In genomic region chr20:33709905-33710541, GRCh38 we compare ENCODE assay signal across 20 cellular contexts. TPM values are rescaled to one million over a fixed set of nuclear protein-coding genes. Genes with fewer than 3 reads are reported as not detected.
DNase-seq lines count a peak whose midpoint lies in the region; ATAC-seq and TF ChIP-seq lines count a peak whose summit lies in the region.
"Had no signal": no experiment of that assay in that cellular context is flagged by ENCODE, and none has a peak within 500 bp of the region (broad histone marks: within the 10 kb centered on the region; RNA-seq: fewer than 3 reads in every experiment).

No MANE protein-coding gene starts in this region.

- TF ChIP-seq EP300 in stomach (IDR thresholded peaks at IDR 0.05), result no peak

- H3K4me1 ChIP-seq in lower lobe of right lung (no peaks in the 10 kb centered on the region), stomach (no peaks in the 10 kb centered on the region)
- H3K4me1 ChIP-seq: SJCRH30 had no signal

- H3K4me1 Mint-ChIP-seq in activated T-helper 17 cell treated with anti-CD3 and anti-CD28 coated beads, Interleukin-2, amount 50 U/mL, for 72 hours, result peaks cover 21% of the 10 kb centered on the region
- peaks cover 3% of the 10 kb centered on the region for H3K4me1 Mint-ChIP-seq in activated T-cell treated with anti-CD3 and anti-CD28 coated beads, Interleukin-2, amount 50 U/mL, for 4 hours (ENCODE audit: low read depth)
- H3K4me1 Mint-ChIP-seq: nephron progenitor cell had no signal

- H3K4me3 ChIP-seq in H7 (ENCODE audit: insufficient read depth, low read depth, low read length) (no peak overlapping the region), lower lobe of right lung (no peak overlapping the region), stomach (no peak overlapping the region)
- H3K4me3 ChIP-seq: PC-9, SJCRH30 had no signal

- intact Hi-C loops in lower lobe of right lung (cut with DNase I) (no loop called here), cardiac septum (cut with DNase I) (no loop called here), stomach (cut with DNase I; ENCODE audit: low total_unique reads) (no loop called here)

- H3K36me3 ChIP-seq in H7 (replicated peaks; ENCODE audit: control insufficient read depth, insufficient read depth, low read length) (no peaks in the 10 kb centered on the region), lower lobe of right lung (peaks cover 70% of the 10 kb centered on the region), stomach (peaks cover 20 to 79% (median 73%) of the 10 kb centered on the region in 4 donors)

- no peaks in the 10 kb centered on the region for H3K27me3 Mint-ChIP-seq in activated T-helper 17 cell treated with anti-CD3 and anti-CD28 coated beads, Interleukin-2, amount 50 U/mL, for 72 hours
- no peaks in the 10 kb centered on the region for H3K27me3 Mint-ChIP-seq in activated T-cell treated with anti-CD3 and anti-CD28 coated beads, Interleukin-2, amount 50 U/mL, for 4 hours (ENCODE audit: low read depth)
- H3K27me3 Mint-ChIP-seq: B cell had no signal

- H3K27ac Mint-ChIP-seq in activated T-helper 17 cell treated with anti-CD3 and anti-CD28 coated beads, Interleukin-2, amount 50 U/mL, for 72 hours, result no peak overlapping the region
- H3K27ac Mint-ChIP-seq: activated naive CD4-positive, alpha-beta T cell treated with anti-CD3 and anti-CD28 coated beads for 36 hours; B cell; nephron progenitor cell had no signal

- no peak for TF ChIP-seq POLR2A in stomach (IDR thresholded peaks at IDR 0.05)

- H3K4me3 Mint-ChIP-seq in activated T-helper 17 cell treated with anti-CD3 and anti-CD28 coated beads, Interleukin-2, amount 50 U/mL, for 72 hours, result no peak overlapping the region
- no peak overlapping the region for H3K4me3 Mint-ChIP-seq in activated T-cell treated with anti-CD3 and anti-CD28 coated beads, Interleukin-2, amount 50 U/mL, for 4 hours
- H3K4me3 Mint-ChIP-seq: activated naive CD4-positive, alpha-beta T cell treated with anti-CD3 and anti-CD28 coated beads for 36 hours; B cell; nephron progenitor cell had no signal

- DNase-seq in CD1c-positive myeloid dendritic cell (ENCODE audit: extremely low spot score) (peak; percentile 16), H7 (peak; percentile 82), lower lobe of right lung (no peak), cardiac septum (ENCODE audit: low spot score) (no peak), stomach (no peak)
- no peak for DNase-seq in activated T-cell treated with anti-CD3 and anti-CD28 coated beads, Interleukin-2, amount 50 U/mL, for 4 hours
- DNase-seq: activated CD4-positive, CD25-positive, alpha-beta regulatory T cell treated with anti-CD3 and anti-CD28 coated beads, Interleukin-2, amount 50 U/mL, for 72 hours; activated naive CD4-positive, alpha-beta T cell treated with anti-CD3 and anti-CD28 coated beads for 36 hours; islet precursor cell; NCI-H1417; NCI-H526; nephron progenitor cell; PC-9; SJCRH30; stimulated activated CD4-positive, alpha-beta T cell treated with anti-CD3 and anti-CD28 coated beads, Interleukin-2, amount 100 ng/mL, for 24 hours; T-helper 9 cell had no signal

- WGBS in stomach, 5 donors, result 63 to 75% (median 70%) methylated on average over 16 of the region's 16 CpGs

- H3K9me3 Mint-ChIP-seq in activated T-helper 17 cell treated with anti-CD3 and anti-CD28 coated beads, Interleukin-2, amount 50 U/mL, for 72 hours, result no peaks in the 10 kb centered on the region
- H3K9me3 Mint-ChIP-seq in activated T-cell treated with anti-CD3 and anti-CD28 coated beads, Interleukin-2, amount 50 U/mL, for 4 hours, result no peaks in the 10 kb centered on the region
- H3K9me3 Mint-ChIP-seq: activated naive CD4-positive, alpha-beta T cell treated with anti-CD3 and anti-CD28 coated beads for 36 hours; nephron progenitor cell had no signal

- no peaks in the 10 kb centered on the region for H3K27me3 ChIP-seq in H7 (ENCODE audit: control insufficient read depth, insufficient read depth, low read length)
- H3K27me3 ChIP-seq in lower lobe of right lung (ENCODE audit: low read depth), result no peaks in the 10 kb centered on the region
- no peaks in the 10 kb centered on the region for H3K27me3 ChIP-seq in stomach
- H3K27me3 ChIP-seq: SJCRH30 had no signal

- H3K9me3 ChIP-seq in lower lobe of right lung (no peaks in the 10 kb centered on the region), stomach (no peaks in the 10 kb centered on the region)
- H3K9me3 ChIP-seq: Caco-2, SJCRH30 had no signal

- ATAC-seq in activated T-helper 17 cell treated with anti-CD3 and anti-CD28 coated beads, Interleukin-2, amount 50 U/mL, for 72 hours (replicated peaks), result peak; percentile 52
- ATAC-seq in lower lobe of right lung (peak; percentile 67 to 71), GM18867 (IDR thresholded peaks at IDR 0.05; ENCODE audit: unreplicated experiment) (no peak)
- no peak for ATAC-seq in activated T-cell treated with anti-CD3 and anti-CD28 coated beads, Interleukin-2, amount 50 U/mL, for 4 hours

- no peak overlapping the region for H3K27ac ChIP-seq in lower lobe of right lung
- no peak overlapping the region for H3K27ac ChIP-seq in stomach
- H3K27ac ChIP-seq: PC-9, SJCRH30 had no signal

- TF ChIP-seq CTCF in lower lobe of right lung (IDR thresholded peaks at IDR 0.05), result no peak
- TF ChIP-seq CTCF in stomach (IDR thresholded peaks at IDR 0.05), result no peak

- peaks cover 44% of the 10 kb centered on the region for H3K36me3 Mint-ChIP-seq in activated T-helper 17 cell treated with anti-CD3 and anti-CD28 coated beads, Interleukin-2, amount 50 U/mL, for 72 hours (ENCODE audit: low read depth)
- peaks cover 19% of the 10 kb centered on the region for H3K36me3 Mint-ChIP-seq in activated T-cell treated with anti-CD3 and anti-CD28 coated beads, Interleukin-2, amount 50 U/mL, for 4 hours (ENCODE audit: insufficient read depth)

RNA-seq across cellular contexts. Expression of gene PXMP4, which starts 10.1 kb away (rescaled TPM):
- under 0.01 TPM in 1 of 2 replicates, not detected in the other for total RNA-seq in H7 (2014; rRNA removed; shearing (Covaris generic))
- 1 to 10 TPM; 6.7 to 8.0 TPM for total RNA-seq in activated T-helper 17 cell treated with anti-CD3 and anti-CD28 coated beads, Interleukin-2, amount 50 U/mL, for 72 hours
- total RNA-seq in lower lobe of right lung (60.5 TPM), cardiac septum (8.9 TPM), stomach (10 to 100 TPM in 2 of 5 donors, 1 to 10 TPM in 2, under 1 TPM in 1; 0.72 to 36.8 (median 6.1) TPM)
- 1 to 10 TPM; 4.0 to 5.9 (median 5.4) TPM for polyA plus RNA-seq in stomach
- 1 to 10 TPM; 4.2 to 4.9 (median 4.4) TPM for total RNA-seq in activated T-cell treated with anti-CD3 and anti-CD28 coated beads, Interleukin-2, amount 50 U/mL, for 4 hours

RNA-seq across cellular contexts. Expression of gene ZNF341, which starts 21.8 kb away (rescaled TPM):
- total RNA-seq in H7 (2014; rRNA removed; shearing (Covaris generic)), result 6.7 and 7.0 TPM in 2 replicates
- total RNA-seq in activated T-helper 17 cell treated with anti-CD3 and anti-CD28 coated beads, Interleukin-2, amount 50 U/mL, for 72 hours, result 1 to 10 TPM; 6.4 to 9.0 TPM
- 5.6 TPM for total RNA-seq in lower lobe of right lung
- total RNA-seq in cardiac septum, result 1.3 TPM
- total RNA-seq in stomach, result 1 to 10 TPM in 4 of 5 donors, under 1 TPM in 1; 0.58 to 6.2 (median 1.3) TPM
- 1 to 10 TPM; 1.4 to 3.7 (median 2.4) TPM for polyA plus RNA-seq in stomach
- total RNA-seq in activated T-cell treated with anti-CD3 and anti-CD28 coated beads, Interleukin-2, amount 50 U/mL, for 4 hours, result 1 to 10 TPM; 4.8 to 6.0 (median 5.2) TPM

RNA-seq across cellular contexts. Expression of gene E2F1, which starts 23.8 kb away (rescaled TPM):
- 51.8 and 57.8 TPM in 2 replicates for total RNA-seq in H7 (2014; rRNA removed; shearing (Covaris generic))
- 10 to 100 TPM; 40.2 to 65.4 TPM for total RNA-seq in activated T-helper 17 cell treated with anti-CD3 and anti-CD28 coated beads, Interleukin-2, amount 50 U/mL, for 72 hours
- 3.9 TPM for total RNA-seq in lower lobe of right lung
- total RNA-seq in cardiac septum, result 2.3 TPM
- total RNA-seq in stomach, result 10 to 100 TPM in 2 of 5 donors, 1 to 10 TPM in 3; 2.3 to 24.9 (median 4.2) TPM
- 1 to 10 TPM; 2.3 to 8.1 (median 4.9) TPM for polyA plus RNA-seq in stomach
- total RNA-seq in activated T-cell treated with anti-CD3 and anti-CD28 coated beads, Interleukin-2, amount 50 U/mL, for 4 hours, result 10 to 100 TPM; 57.5 to 60.2 (median 57.6) TPM

RNA-seq across cellular contexts. Expression of gene NECAB3, which starts 35.8 kb away (rescaled TPM):
- 39.9 and 56.7 TPM in 2 replicates for total RNA-seq in H7 (2014; rRNA removed; shearing (Covaris generic))
- total RNA-seq in activated T-helper 17 cell treated with anti-CD3 and anti-CD28 coated beads, Interleukin-2, amount 50 U/mL, for 72 hours, result 10 to 100 TPM; 20.8 to 26.5 TPM
- total RNA-seq in lower lobe of right lung (60.3 TPM), cardiac septum (77.0 TPM), stomach (100 to 1,000 TPM in 3 of 5 donors, 10 to 100 TPM in 2; 28.1 to 335 (median 113) TPM)
- polyA plus RNA-seq in stomach, result 10 to 100 TPM; 31.4 to 60.0 (median 51.3) TPM
- total RNA-seq in activated T-cell treated with anti-CD3 and anti-CD28 coated beads, Interleukin-2, amount 50 U/mL, for 4 hours, result 10 to 100 TPM in 1 of 3 donors, 1 to 10 TPM in 2; 8.0 to 11.8 (median 9.7) TPM

RNA-seq across cellular contexts. Expression of gene ACTL10, which starts 43.3 kb away (rescaled TPM):
- 1.3 and 1.4 TPM in 2 replicates for total RNA-seq in H7 (2014; rRNA removed; shearing (Covaris generic))
- 1 to 10 TPM; 1.5 to 2.6 TPM for total RNA-seq in activated T-helper 17 cell treated with anti-CD3 and anti-CD28 coated beads, Interleukin-2, amount 50 U/mL, for 72 hours
- total RNA-seq in lower lobe of right lung (1.3 TPM), cardiac septum (0.46 TPM), stomach (10 to 100 TPM in 1 of 5 donors, 1 to 10 TPM in 3, not detected in 1; 1.1 to 12.3 (median 1.3) TPM)
- polyA plus RNA-seq in stomach, result 1 to 10 TPM; 1.4 to 2.9 (median 2.4) TPM
- total RNA-seq in activated T-cell treated with anti-CD3 and anti-CD28 coated beads, Interleukin-2, amount 50 U/mL, for 4 hours, result 1 to 10 TPM; 5.0 to 7.6 (median 6.9) TPM

Comparison
In these comparisons a context has a peak if more than half of its experiments do, and no peak if none do; other contexts are left out.
1. DNase-seq: peak in CD1c-positive myeloid dendritic cell (single experiment) and H7 (single experiment); none in lower lobe of right lung (single experiment), cardiac septum (single experiment), stomach (single experiment) and activated T-cell treated with anti-CD3 and anti-CD28 coated beads, Interleukin-2, amount 50 U/mL, for 4 hours (single experiment).
2. ATAC-seq: peak in activated T-helper 17 cell treated with anti-CD3 and anti-CD28 coated beads, Interleukin-2, amount 50 U/mL, for 72 hours (single experiment) and lower lobe of right lung (2 of 2); none in GM18867 (single experiment) and activated T-cell treated with anti-CD3 and anti-CD28 coated beads, Interleukin-2, amount 50 U/mL, for 4 hours (0 of 2).